Comparison of ENCODE assay signal across 1 cellular context in the genomic region with DNA sequence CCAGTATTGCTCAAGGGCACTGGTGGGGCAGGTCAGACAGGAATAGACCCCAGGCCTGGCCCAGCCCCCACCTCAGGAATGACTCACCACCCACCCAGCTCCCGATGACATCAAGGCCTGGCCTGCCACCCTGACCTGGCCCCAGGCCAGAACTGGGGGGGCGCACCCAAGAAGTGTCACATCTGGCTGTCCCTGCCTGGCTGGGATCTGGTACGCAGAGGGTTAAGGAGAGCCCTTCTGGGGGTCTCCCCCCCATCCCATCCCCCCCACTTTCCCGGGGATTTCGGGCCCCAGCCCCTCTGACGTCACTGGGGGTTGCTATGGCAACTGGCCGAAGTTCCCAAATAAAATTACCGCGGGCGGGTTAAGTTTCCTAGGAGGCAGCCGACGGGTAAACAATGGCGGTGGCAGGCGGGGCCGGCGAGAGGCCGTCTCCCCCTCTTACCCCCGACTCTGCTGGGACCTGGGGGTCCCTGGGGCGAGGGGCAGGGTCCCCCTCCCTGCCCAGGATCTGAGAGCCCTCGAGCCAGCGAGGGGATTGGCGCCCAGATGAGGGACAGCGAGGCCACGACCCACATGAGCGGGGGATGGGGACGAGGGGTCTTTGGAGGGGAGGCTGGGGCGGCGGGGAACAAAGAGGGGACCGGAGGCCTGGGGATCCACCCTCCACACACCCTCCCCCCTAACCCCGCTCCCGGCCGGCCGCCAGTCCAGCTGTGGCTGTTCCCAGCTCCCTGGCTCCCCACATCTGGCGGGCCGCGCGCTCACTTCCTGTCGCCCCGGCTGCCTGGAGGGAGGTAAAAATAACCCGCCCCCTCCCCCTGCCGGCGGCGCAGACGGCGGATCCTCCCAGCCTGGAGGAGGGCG.
TF ChIP-seq lines count a peak whose summit lies in the region.

No MANE protein-coding gene starts in this region.

TF ChIP-seq in K562, 482 proteins besides CTCF, POLR2A, EP300 and RAD21 (continued from another document and continues in another):
- TF ChIP-seq ZHX1 (conservative IDR thresholded peaks at IDR 0.05; ENCODE audit: low read length), result no peak
- no peak for TF ChIP-seq ZNF586 (CRISPR knock-in tag; conservative IDR thresholded peaks at IDR 0.05)
- peak; percentile 39 for TF ChIP-seq DACH1 (IDR thresholded peaks at IDR 0.05; ENCODE audit: partially characterized antibody)
- TF ChIP-seq ZC3H4 (CRISPR knock-in tag; IDR thresholded peaks at IDR 0.05; ENCODE audit: borderline replicate concordance), result peak; percentile 99
- no peak for TF ChIP-seq SETDB1 (IDR thresholded peaks at IDR 0.05; ENCODE audit: low read length)
- 0 out of 4 replicates have a peak, but pooled peaks of 1 of the 2 experiments have one; percentile 56 for TF ChIP-seq BCLAF1 (IDR thresholded peaks at IDR 0.05; ENCODE audit: borderline replicate concordance in 1 of 2, control insufficient read depth in 1 of 2, low read depth in 2 of 2, low read length in 1 of 2)
- no peak for TF ChIP-seq PTTG1 (tag; IDR thresholded peaks at IDR 0.05; ENCODE audit: low read depth)
- TF ChIP-seq MTA2 (IDR thresholded peaks at IDR 0.05; ENCODE audit: low read depth), result no peak; the same call in 1 of the 2 replicates
- TF ChIP-seq, protein P1, sequence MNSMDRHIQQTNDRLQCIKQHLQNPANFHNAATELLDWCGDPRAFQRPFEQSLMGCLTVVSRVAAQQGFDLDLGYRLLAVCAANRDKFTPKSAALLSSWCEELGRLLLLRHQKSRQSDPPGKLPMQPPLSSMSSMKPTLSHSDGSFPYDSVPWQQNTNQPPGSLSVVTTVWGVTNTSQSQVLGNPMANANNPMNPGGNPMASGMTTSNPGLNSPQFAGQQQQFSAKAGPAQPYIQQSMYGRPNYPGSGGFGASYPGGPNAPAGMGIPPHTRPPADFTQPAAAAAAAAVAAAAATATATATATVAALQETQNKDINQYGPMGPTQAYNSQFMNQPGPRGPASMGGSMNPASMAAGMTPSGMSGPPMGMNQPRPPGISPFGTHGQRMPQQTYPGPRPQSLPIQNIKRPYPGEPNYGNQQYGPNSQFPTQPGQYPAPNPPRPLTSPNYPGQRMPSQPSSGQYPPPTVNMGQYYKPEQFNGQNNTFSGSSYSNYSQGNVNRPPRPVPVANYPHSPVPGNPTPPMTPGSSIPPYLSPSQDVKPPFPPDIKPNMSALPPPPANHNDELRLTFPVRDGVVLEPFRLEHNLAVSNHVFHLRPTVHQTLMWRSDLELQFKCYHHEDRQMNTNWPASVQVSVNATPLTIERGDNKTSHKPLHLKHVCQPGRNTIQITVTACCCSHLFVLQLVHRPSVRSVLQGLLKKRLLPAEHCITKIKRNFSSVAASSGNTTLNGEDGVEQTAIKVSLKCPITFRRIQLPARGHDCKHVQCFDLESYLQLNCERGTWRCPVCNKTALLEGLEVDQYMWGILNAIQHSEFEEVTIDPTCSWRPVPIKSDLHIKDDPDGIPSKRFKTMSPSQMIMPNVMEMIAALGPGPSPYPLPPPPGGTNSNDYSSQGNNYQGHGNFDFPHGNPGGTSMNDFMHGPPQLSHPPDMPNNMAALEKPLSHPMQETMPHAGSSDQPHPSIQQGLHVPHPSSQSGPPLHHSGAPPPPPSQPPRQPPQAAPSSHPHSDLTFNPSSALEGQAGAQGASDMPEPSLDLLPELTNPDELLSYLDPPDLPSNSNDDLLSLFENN (IDR thresholded peaks at IDR 0.05; ENCODE audit: low read depth in 2 of 2, low read length in 2 of 2), result peak in 1 of 2 experiments; percentile 74; a peak in 2 of 4 replicates
- TF ChIP-seq ZBTB7A (IDR thresholded peaks at IDR 0.05; ENCODE audit: borderline replicate concordance, control insufficient read depth, low read depth, low read length), result peak; percentile 97
- peak; percentile 90 for TF ChIP-seq VEZF1 (CRISPR knock-in tag; IDR thresholded peaks at IDR 0.05)
- no peak for TF ChIP-seq MTA1 (IDR thresholded peaks at IDR 0.05; ENCODE audit: borderline replicate concordance)
- no peak for TF ChIP-seq ZSCAN29 (IDR thresholded peaks at IDR 0.05)
- no peak for TF ChIP-seq PHF20 (IDR thresholded peaks at IDR 0.05; ENCODE audit: partially characterized antibody)
- TF ChIP-seq POLR2AphosphoS5 (IDR thresholded peaks at IDR 0.05; ENCODE audit: control insufficient read depth, insufficient read depth, low read depth, low read length), result peak; percentile 86
- TF ChIP-seq ZNF609 (CRISPR knock-in tag; IDR thresholded peaks at IDR 0.05; ENCODE audit: borderline replicate concordance), result no peak
- TF ChIP-seq ZNF717 (CRISPR knock-in tag; IDR thresholded peaks at IDR 0.05), result no peak
- TF ChIP-seq ZNF124 (CRISPR knock-in tag; IDR thresholded peaks at IDR 0.05), result no peak
- no peak for TF ChIP-seq MEIS2 (IDR thresholded peaks at IDR 0.05; ENCODE audit: partially characterized antibody)
- no peak for TF ChIP-seq ZNF197 (CRISPR knock-in tag; IDR thresholded peaks at IDR 0.05; ENCODE audit: low read depth)
- TF ChIP-seq ETV5 (CRISPR knock-in tag; IDR thresholded peaks at IDR 0.05; ENCODE audit: low read depth), result peak; percentile 94
- no peak for TF ChIP-seq CEBPG (CRISPR knock-in tag; IDR thresholded peaks at IDR 0.05)
- TF ChIP-seq CEBPG (tag; conservative IDR thresholded peaks at IDR 0.05 in 1 of 2, IDR thresholded peaks at IDR 0.05 in 1 of 2), result no peak; a peak in 1 of 4 replicates
- no peak for TF ChIP-seq NR2F6 (CRISPR knock-in tag; IDR thresholded peaks at IDR 0.05)
- no peak for TF ChIP-seq ZNF561 (CRISPR knock-in tag; conservative IDR thresholded peaks at IDR 0.05)
- TF ChIP-seq ETV6 (IDR thresholded peaks at IDR 0.05; ENCODE audit: borderline replicate concordance in 1 of 2, low read depth in 2 of 2, low read length in 1 of 2), result no peak
- no peak for TF ChIP-seq ETV6 (CRISPR knock-in tag; IDR thresholded peaks at IDR 0.05; ENCODE audit: borderline replicate concordance)
- TF ChIP-seq CCNT2 (IDR thresholded peaks at IDR 0.05; ENCODE audit: borderline replicate concordance, extremely low read depth, insufficient read length, low read depth, low read length), result peak; percentile 76
- TF ChIP-seq EGR1 (conservative IDR thresholded peaks at IDR 0.05), result peak; percentile 69
- no peak for TF ChIP-seq ZNF121 (CRISPR knock-in tag; conservative IDR thresholded peaks at IDR 0.05)
- no peak for TF ChIP-seq STAG1 (CRISPR knock-in tag; IDR thresholded peaks at IDR 0.05; ENCODE audit: borderline replicate concordance)
- TF ChIP-seq ATF1 (CRISPR knock-in tag; IDR thresholded peaks at IDR 0.05), result peak; percentile 58
- peak; percentile 98 for TF ChIP-seq ATF1 (tag; IDR thresholded peaks at IDR 0.05)
- no peak for TF ChIP-seq E2F3 (CRISPR knock-in tag; IDR thresholded peaks at IDR 0.05)
- no peak for TF ChIP-seq ZNF785 (CRISPR knock-in tag; IDR thresholded peaks at IDR 0.05)
- TF ChIP-seq CHD1 (IDR thresholded peaks at IDR 0.05; ENCODE audit: low read length), result peak; percentile 40
- TF ChIP-seq POLR2G (IDR thresholded peaks at IDR 0.05; ENCODE audit: low read depth, low read length), result peak; percentile 93
- no peak for TF ChIP-seq ZBTB8A (IDR thresholded peaks at IDR 0.05; ENCODE audit: partially characterized antibody)
- TF ChIP-seq, protein P2, sequence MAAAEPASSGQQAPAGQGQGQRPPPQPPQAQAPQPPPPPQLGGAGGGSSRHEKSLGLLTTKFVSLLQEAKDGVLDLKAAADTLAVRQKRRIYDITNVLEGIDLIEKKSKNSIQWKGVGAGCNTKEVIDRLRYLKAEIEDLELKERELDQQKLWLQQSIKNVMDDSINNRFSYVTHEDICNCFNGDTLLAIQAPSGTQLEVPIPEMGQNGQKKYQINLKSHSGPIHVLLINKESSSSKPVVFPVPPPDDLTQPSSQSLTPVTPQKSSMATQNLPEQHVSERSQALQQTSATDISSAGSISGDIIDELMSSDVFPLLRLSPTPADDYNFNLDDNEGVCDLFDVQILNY (CRISPR knock-in tag; IDR thresholded peaks at IDR 0.05), result 0 out of 2 replicates have a peak, but pooled peaks have one; percentile 14
- TF ChIP-seq HDAC2 (IDR thresholded peaks at IDR 0.05), result peak; percentile 17; the same call in 1 of the 2 replicates
- no peak for TF ChIP-seq NFYB (IDR thresholded peaks at IDR 0.05; ENCODE audit: extremely low read depth, insufficient read length)
- TF ChIP-seq JUN (IDR thresholded peaks at IDR 0.05; ENCODE audit: borderline replicate concordance, low read depth, low read length), result peak; percentile 97
- TF ChIP-seq JUN (CRISPR knock-in tag; IDR thresholded peaks at IDR 0.05; ENCODE audit: borderline replicate concordance), result no peak; the same call in 1 of the 2 replicates
